In genomic region chr11:17867346-17867745, GRCh38 we compare ENCODE assay signal across 7 cellular contexts.
"Had no signal": no experiment of that assay in that cellular context is flagged by ENCODE, and none has a peak within 500 bp of the region (broad histone marks: within the 10 kb centered on the region; RNA-seq: fewer than 3 reads in every experiment).

No MANE protein-coding gene starts in this region.

- H2AFZ ChIP-seq: GM23338 had no signal

- ATAC-seq: GM23338, HepG2, K562 had no signal

- H3K27ac ChIP-seq: HL-60 had no signal

- H3K4me3 ChIP-seq: GM23338, K562 had no signal

- DNase-seq: H9, HCEC 1CT, KG1 had no signal

- H3K4me2 ChIP-seq: GM23338 had no signal
